2 cellular contexts compared by ENCODE assay signal in genomic region chr10:101294109-101294508, GRCh38.
TF ChIP-seq lines count a peak whose summit lies in the region.

No MANE protein-coding gene starts in this region.

TF ChIP-seq in K562, 482 proteins besides CTCF, POLR2A, EP300 and RAD21:
- TF ChIP-seq, protein P1, sequence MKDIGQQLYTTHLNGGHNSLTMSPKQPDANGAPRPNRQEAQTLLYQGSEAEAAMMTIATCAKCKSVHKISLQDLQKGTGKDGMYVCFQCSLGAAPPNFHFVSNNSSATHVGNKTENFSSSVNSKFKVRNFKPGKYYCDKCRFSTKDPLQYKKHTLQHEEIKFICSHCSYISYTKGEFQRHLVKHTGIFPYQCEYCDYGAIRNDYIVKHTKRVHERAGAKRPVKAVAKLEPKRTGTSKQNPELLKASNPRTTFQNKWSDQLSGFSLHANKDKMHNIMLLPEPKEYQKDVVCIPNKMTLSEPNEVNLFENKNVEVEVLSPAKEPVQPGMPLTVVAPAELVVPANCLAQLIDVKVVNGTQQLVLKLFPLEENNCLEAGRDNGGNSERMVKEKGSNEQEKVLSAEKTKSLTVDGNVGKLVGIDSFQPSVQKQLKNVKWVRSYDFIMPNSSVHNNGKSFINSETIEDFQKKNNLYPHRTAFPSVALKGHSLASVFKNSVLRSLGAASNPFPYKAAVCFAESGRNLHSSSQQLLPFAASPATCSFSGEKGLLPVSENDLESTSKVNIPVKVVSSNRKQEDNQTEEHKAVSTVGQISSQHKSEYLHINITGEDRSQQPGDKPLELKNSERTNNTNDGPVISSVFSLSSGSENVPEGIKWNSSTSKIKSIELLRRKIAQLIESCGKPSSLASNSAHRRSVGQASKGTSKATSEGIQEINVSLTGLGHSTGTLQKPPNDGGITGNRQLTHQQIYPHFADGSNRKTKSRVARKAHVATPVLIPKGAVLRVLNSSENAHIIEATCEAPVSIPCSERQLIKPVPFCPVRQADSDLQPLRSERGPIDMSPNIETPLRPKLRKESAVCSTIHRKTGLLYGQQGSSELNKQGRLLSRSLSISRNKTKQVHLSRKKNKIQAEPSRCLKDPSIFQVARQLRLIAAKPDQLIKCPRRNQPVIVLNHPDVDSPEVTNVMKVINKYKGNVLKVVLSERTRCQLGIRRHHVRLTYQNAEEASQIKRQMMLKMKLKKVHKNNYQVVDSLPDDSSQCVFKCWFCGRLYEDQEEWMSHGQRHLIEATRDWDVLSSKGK (CRISPR knock-in tag; IDR thresholded peaks at IDR 0.05) = no peak
- peak; percentile 72 for TF ChIP-seq ZNF121 (CRISPR knock-in tag; conservative IDR thresholded peaks at IDR 0.05)

TF ChIP-seq in neural cell, 6 proteins besides CTCF, POLR2A, EP300 and RAD21:
- no peak for TF ChIP-seq REST (IDR thresholded peaks at IDR 0.05; ENCODE audit: borderline replicate concordance)
- no peak for TF ChIP-seq MXI1 (conservative IDR thresholded peaks at IDR 0.05; ENCODE audit: poor library complexity, severe bottlenecking)
- TF ChIP-seq POLR2AphosphoS5 (IDR thresholded peaks at IDR 0.05) = no peak
- no peak for TF ChIP-seq TAF1 (IDR thresholded peaks at IDR 0.05; ENCODE audit: low read depth)
- no peak for TF ChIP-seq EZH2 (IDR thresholded peaks at IDR 0.05; ENCODE audit: borderline replicate concordance, insufficient read depth, low read length, poor library complexity, severe bottlenecking)
